In genomic region chr2:55161295-55162210, GRCh38 we compare ENCODE assay signal across 15 cellular contexts.
DNase-seq lines count a peak whose midpoint lies in the region; ATAC-seq and TF ChIP-seq lines count a peak whose summit lies in the region.
"Had no signal": no experiment of that assay in that cellular context is flagged by ENCODE, and none has a peak within 500 bp of the region (broad histone marks: within the 10 kb centered on the region; RNA-seq: fewer than 3 reads in every experiment).

No MANE protein-coding gene starts in this region.

- H3K27ac Mint-ChIP-seq in activated T-cell treated with anti-CD3 and anti-CD28 coated beads, Interleukin-2, amount 50 U/mL, for 72 hours = no peak overlapping the region
- H3K27ac Mint-ChIP-seq: activated naive CD4-positive, alpha-beta T cell treated with anti-CD3 and anti-CD28 coated beads for 36 hours had no signal

- H3K27me3 Mint-ChIP-seq in activated T-cell treated with anti-CD3 and anti-CD28 coated beads, Interleukin-2, amount 50 U/mL, for 72 hours (ENCODE audit: low read depth) = no peaks in the 10 kb centered on the region

- TF ChIP-seq CTCF in body of pancreas (IDR thresholded peaks at IDR 0.05) (no peak), lung (IDR thresholded peaks at IDR 0.05; ENCODE audit: control extremely low read depth, extremely low read depth) (no peak), upper lobe of right lung (IDR thresholded peaks at IDR 0.05) (no peak)

- H3K27ac ChIP-seq in body of pancreas (peak overlapping the region; percentile 46 to 86 (median 79)), lung (ENCODE audit: low read depth in 1 of 2, low read length in 1 of 2) (peak overlapping the region in 1 of 2 donors; percentile 43), upper lobe of right lung (peak overlapping the region; percentile 44)

- intact Hi-C loops in body of pancreas (cut with DNase I) = loop anchor here (10.0 kb wide), 1 partner anchor 137 kb away; no protein-coding TSS in a partner anchor
- intact Hi-C loops in upper lobe of right lung (cut with DNase I) = loop anchor here (10.0 kb wide), 1 partner anchor 117 kb away; no protein-coding TSS in a partner anchor

- H3K4me3 Mint-ChIP-seq in activated T-cell treated with anti-CD3 and anti-CD28 coated beads, Interleukin-2, amount 50 U/mL, for 72 hours = no peak overlapping the region
- H3K4me3 Mint-ChIP-seq: activated naive CD4-positive, alpha-beta T cell treated with anti-CD3 and anti-CD28 coated beads for 36 hours had no signal

- H3K4me1 Mint-ChIP-seq in activated T-cell treated with anti-CD3 and anti-CD28 coated beads, Interleukin-2, amount 50 U/mL, for 72 hours (ENCODE audit: low read depth) = peaks cover 10% of the 10 kb centered on the region

- WGBS in body of pancreas, 2 donors = 41 to 57% methylated on average over 10 of the region's 10 CpGs
- 28 to 34% methylated on average over 10 of the region's 10 CpGs for WGBS in lung, 2 donors

- H3K9me3 ChIP-seq in body of pancreas (no peaks in the 10 kb centered on the region), lung (ENCODE audit: control insufficient read depth in 2 of 2, insufficient read depth in 1 of 2, low read length in 1 of 2) (no peaks in the 10 kb centered on the region), upper lobe of right lung (no peaks in the 10 kb centered on the region)

- H3K4me3 ChIP-seq in body of pancreas = no peak overlapping the region
- no peak overlapping the region for H3K4me3 ChIP-seq in lung
- no peak overlapping the region for H3K4me3 ChIP-seq in upper lobe of right lung

- no peaks in the 10 kb centered on the region for H3K27me3 ChIP-seq in body of pancreas
- H3K27me3 ChIP-seq in lung (ENCODE audit: control insufficient read depth, insufficient read depth) = no peaks in the 10 kb centered on the region
- no peaks in the 10 kb centered on the region for H3K27me3 ChIP-seq in upper lobe of right lung

- H3K36me3 Mint-ChIP-seq in activated T-cell treated with anti-CD3 and anti-CD28 coated beads, Interleukin-2, amount 50 U/mL, for 72 hours (ENCODE audit: insufficient read depth in 2 of 2) = no peaks in the 10 kb centered on the region

- H3K4me1 ChIP-seq in body of pancreas (peaks cover 99% of the 10 kb centered on the region), lung (ENCODE audit: control insufficient read depth in 2 of 2, insufficient read depth in 2 of 2, low read length in 2 of 2) (peaks cover 0 to 53% of the 10 kb centered on the region in 2 donors), upper lobe of right lung (peaks cover 76% of the 10 kb centered on the region)

- no peak for TF ChIP-seq POLR2A in body of pancreas (IDR thresholded peaks at IDR 0.05)

- H3K36me3 ChIP-seq in body of pancreas (replicated peaks in 1 of 2; ENCODE audit: insufficient read depth in 1 of 2, low read depth in 2 of 2) (no peaks in the 10 kb centered on the region), lung (ENCODE audit: control insufficient read depth in 2 of 2, insufficient read depth in 2 of 2, low read length in 2 of 2) (no peaks in the 10 kb centered on the region), upper lobe of right lung (no peaks in the 10 kb centered on the region)

- H3K9me3 Mint-ChIP-seq in activated T-cell treated with anti-CD3 and anti-CD28 coated beads, Interleukin-2, amount 50 U/mL, for 72 hours = no peaks in the 10 kb centered on the region
- H3K9me3 Mint-ChIP-seq: activated naive CD4-positive, alpha-beta T cell treated with anti-CD3 and anti-CD28 coated beads for 36 hours had no signal

- ATAC-seq in body of pancreas (no peak), lung (ENCODE audit: insufficient read depth, low FRiP score) (peak; percentile 22), upper lobe of right lung (peak; percentile 67)
- ATAC-seq in activated T-cell treated with anti-CD3 and anti-CD28 coated beads, Interleukin-2, amount 50 U/mL, for 72 hours (replicated peaks in 1 of 2) = no peak

- DNase-seq in SIG-M5 treated with dmso at 0.1 percent for 504 hours (lab: John Stamatoyannopoulos, UW; ENCODE audit: unreplicated experiment) (peak; percentile 43), SIG-M5 (lab: John Stamatoyannopoulos, UW) (no peak), body of pancreas (peak; percentile 40 to 74 (median 68)), lung (ENCODE audit: low spot score) (peak; percentile 66), upper lobe of right lung (peak; percentile 76), NCI-H2107 treated with DMSO at 0.1 percent for 48 hours (lab: John Stamatoyannopoulos, UW; ENCODE audit: unreplicated experiment) (no peak)
- no peak for DNase-seq in activated T-cell treated with anti-CD3 and anti-CD28 coated beads, Interleukin-2, amount 50 U/mL, for 72 hours
- DNase-seq in stimulated activated CD4-positive, alpha-beta T cell treated with anti-CD3 and anti-CD28 coated beads, Interleukin-4, amount 100 ng/mL, for 1 hour = no peak
- DNase-seq: activated CD8-positive, alpha-beta memory T cell treated with anti-CD3 and anti-CD28 coated beads for 24 hours; activated naive CD4-positive, alpha-beta T cell treated with anti-CD3 and anti-CD28 coated beads for 36 hours; Calu3; NCI-H345; small intestine; T1000; trophoblast cell had no signal

Comparison
In these comparisons a context has a peak if more than half of its experiments do, and no peak if none do; other contexts are left out.
1. DNase-seq: peak in SIG-M5 treated with dmso at 0.1 percent for 504 hours (single experiment), body of pancreas (4 of 4), lung (single experiment) and upper lobe of right lung (single experiment); none in SIG-M5 (single experiment), NCI-H2107 treated with DMSO at 0.1 percent for 48 hours (single experiment), activated T-cell treated with anti-CD3 and anti-CD28 coated beads, Interleukin-2, amount 50 U/mL, for 72 hours (0 of 2) and stimulated activated CD4-positive, alpha-beta T cell treated with anti-CD3 and anti-CD28 coated beads, Interleukin-4, amount 100 ng/mL, for 1 hour (single experiment).
2. ATAC-seq: peak in lung (single experiment) and upper lobe of right lung (single experiment); none in body of pancreas (single experiment) and activated T-cell treated with anti-CD3 and anti-CD28 coated beads, Interleukin-2, amount 50 U/mL, for 72 hours (0 of 2).